Comparison of ENCODE assay signal across 19 cellular contexts in the genomic region with DNA sequence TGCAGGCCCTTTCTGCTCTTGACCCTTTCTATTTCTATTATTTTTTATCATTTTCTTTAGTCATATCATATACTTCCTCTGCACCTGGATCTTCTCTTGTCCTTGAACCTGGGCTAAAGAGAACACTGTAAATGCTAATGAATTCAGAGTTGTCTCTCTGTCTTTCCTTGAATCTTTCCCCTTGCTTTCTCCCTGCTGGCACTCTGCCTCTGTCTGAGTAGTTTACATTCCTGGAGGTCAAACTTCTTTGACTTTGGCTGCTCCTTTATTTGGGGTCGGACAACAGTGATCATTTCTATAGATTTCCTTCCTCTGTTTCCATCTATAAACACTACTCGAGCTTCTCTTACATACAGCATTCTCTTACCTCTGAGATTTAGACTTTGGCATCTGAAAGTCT. TPM values are rescaled to one million over a fixed set of nuclear protein-coding genes. Genes with fewer than 3 reads are reported as not detected.
DNase-seq lines count a peak whose midpoint lies in the region; ATAC-seq and TF ChIP-seq lines count a peak whose summit lies in the region.
"Had no signal": no experiment of that assay in that cellular context is flagged by ENCODE, and none has a peak within 500 bp of the region (broad histone marks: within the 10 kb centered on the region; RNA-seq: fewer than 3 reads in every experiment).

No MANE protein-coding gene starts in this region.

- H3K9me3 Mint-ChIP-seq in H9, result no peaks in the 10 kb centered on the region
- H3K9me3 Mint-ChIP-seq in WTC11, result no peaks in the 10 kb centered on the region

- H2AK5ac ChIP-seq in H9 (ENCODE audit: insufficient read length, low read length) (no peak overlapping the region), mesendoderm (ENCODE audit: low read length) (no peak overlapping the region)

- peak overlapping the region; percentile 93 for H3K27ac ChIP-seq in H9 (ENCODE audit: insufficient read length, low read depth, low read length)
- peak overlapping the region; percentile 51 for H3K27ac ChIP-seq in iPS DF 6.9 (ENCODE audit: low read length)
- H3K27ac ChIP-seq in mesendoderm (ENCODE audit: low read depth, low read length), result no peak overlapping the region
- H3K27ac ChIP-seq: BLaER1, GM23248, HL-60 had no signal

- H2BK15ac ChIP-seq in H9 (ENCODE audit: low read depth, low read length) (no peak overlapping the region), mesendoderm (replicated peaks; ENCODE audit: low read depth) (no peak overlapping the region)

- H3K36me3 ChIP-seq in iPS DF 6.9 (ENCODE audit: control insufficient read depth, insufficient read depth, low read length) (no peaks in the 10 kb centered on the region), mesendoderm (ENCODE audit: control insufficient read depth, insufficient read depth, low read length) (no peaks in the 10 kb centered on the region)
- H3K36me3 ChIP-seq: BLaER1, HAP-1 had no signal

- peaks cover 66 to 68% of the 10 kb centered on the region in 2 experiments for H3K4me1 Mint-ChIP-seq in H9
- peaks cover 81% of the 10 kb centered on the region for H3K4me1 Mint-ChIP-seq in WTC11
- H3K4me1 Mint-ChIP-seq: CD8-positive, alpha-beta memory T cell; IgD-negative memory B cell had no signal

- H3K9ac ChIP-seq in H9 (ENCODE audit: extremely low read depth, insufficient read length, low read length) (no peak overlapping the region), mesendoderm (ENCODE audit: low read length) (no peak overlapping the region)
- H3K9ac ChIP-seq: BLaER1, GM23248 had no signal

- H3K79me1 ChIP-seq in H9 (ENCODE audit: insufficient read depth, low read depth, low read length, poor library complexity, severe bottlenecking) (no peaks in the 10 kb centered on the region), mesendoderm (ENCODE audit: low read length) (no peaks in the 10 kb centered on the region)

- POLR2A ChIA-PET in WTC11 (lab: Charles Lee), result no interaction called here

- H3K27ac Mint-ChIP-seq in H9, result peak overlapping the region; percentile 0 to 99 (median 93)
- peak overlapping the region; percentile 93 for H3K27ac Mint-ChIP-seq in WTC11
- H3K27ac Mint-ChIP-seq: IgD-negative memory B cell had no signal

- TF ChIP-seq CTCF in H9 (conservative IDR thresholded peaks at IDR 0.05) (no peak), WTC11 (IDR thresholded peaks at IDR 0.05) (no peak)

- no CpG with 5 or more reads among the region's 2 CpGs for WGBS in H9 (ENCODE audit: extremely low coverage, insufficient read length, low lambda C conversion rate)
- WGBS in iPS DF 6.9 (ENCODE audit: insufficient coverage, insufficient read length), result no CpG with 5 or more reads among the region's 2 CpGs
- no CpG with 5 or more reads among the region's 2 CpGs for WGBS in mesendoderm (ENCODE audit: extremely low coverage, insufficient coverage, low lambda C conversion rate)

- no peak overlapping the region for H2AFZ ChIP-seq in H9 (ENCODE audit: low read length)
- H2AFZ ChIP-seq: GM23248 had no signal

- CTCF ChIA-PET in WTC11 (lab: Charles Lee), result no interaction called here

- ATAC-seq in WTC11, result peak; percentile 57
- no peak for ATAC-seq in GM18907 (IDR thresholded peaks at IDR 0.05; ENCODE audit: unreplicated experiment)
- ATAC-seq in GM21576 (IDR thresholded peaks at IDR 0.05; ENCODE audit: unreplicated experiment), result no peak

- DNase-seq in H9 (no peak), WTC11 (ENCODE audit: low spot score) (no peak), iPS DF 6.9 (ENCODE audit: low read depth, low spot score) (no peak), mesendoderm (peak; percentile 27), T-helper 9 cell (no peak), OCI-M1 (lab: John Stamatoyannopoulos, UW) (no peak)
- DNase-seq: 8988T; AML-193; Caco-2; CD8-positive, alpha-beta memory T cell; DND-41; GDM1; GM23248 had no signal

- H3K4ac ChIP-seq in H9 (ENCODE audit: low read depth, low read length), result no peak overlapping the region
- no peak overlapping the region for H3K4ac ChIP-seq in mesendoderm (ENCODE audit: low read depth, low read length)

- H3K27me3 ChIP-seq in H9 (ENCODE audit: insufficient read depth, low read length) (no peaks in the 10 kb centered on the region), iPS DF 6.9 (ENCODE audit: control insufficient read depth, insufficient read depth, low read length) (no peaks in the 10 kb centered on the region), mesendoderm (ENCODE audit: insufficient read depth, low read length, poor library complexity) (no peaks in the 10 kb centered on the region)
- H3K27me3 ChIP-seq: BLaER1 had no signal

- no peaks in the 10 kb centered on the region for H3K23me2 ChIP-seq in H9 (ENCODE audit: insufficient read length, low read depth, low read length, poor library complexity, severe bottlenecking)

- H2BK12ac ChIP-seq in H9 (ENCODE audit: insufficient read length, low read depth, low read length), result no peak overlapping the region

- no peaks in the 10 kb centered on the region for H3K27me3 Mint-ChIP-seq in H9 (ENCODE audit: low read depth)
- no peaks in the 10 kb centered on the region for H3K27me3 Mint-ChIP-seq in WTC11 (ENCODE audit: low read depth)
- H3K27me3 Mint-ChIP-seq: CD8-positive, alpha-beta memory T cell; IgD-negative memory B cell had no signal

- no peak overlapping the region for H2BK20ac ChIP-seq in H9 (ENCODE audit: low read depth, low read length, poor library complexity, severe bottlenecking)

- H4K20me1 ChIP-seq in H9 (ENCODE audit: control insufficient read depth, insufficient read depth, insufficient read length), result no peaks in the 10 kb centered on the region
- H4K20me1 ChIP-seq: BLaER1 had no signal

- H3K4me2 ChIP-seq in H9 (ENCODE audit: insufficient read depth, insufficient read length, low read length), result no peak overlapping the region
- H3K4me2 ChIP-seq in mesendoderm (ENCODE audit: low read length), result no peak overlapping the region
- H3K4me2 ChIP-seq: BLaER1 had no signal

- H3K9me3 ChIP-seq in H9 (ENCODE audit: control insufficient read depth, low read depth, low read length), result no peaks in the 10 kb centered on the region
- no peaks in the 10 kb centered on the region for H3K9me3 ChIP-seq in iPS DF 6.9 (ENCODE audit: control insufficient read depth, insufficient read depth, low read length)
- H3K9me3 ChIP-seq: BLaER1, Caco-2, HAP-1 had no signal

- no peaks in the 10 kb centered on the region for H3K79me2 ChIP-seq in H9 (ENCODE audit: insufficient read depth, low read length)
- no peaks in the 10 kb centered on the region for H3K79me2 ChIP-seq in mesendoderm (ENCODE audit: control insufficient read depth, insufficient read depth, low read length)

- H3K56ac ChIP-seq in H9 (ENCODE audit: insufficient read length, low read depth, low read length) (no peak overlapping the region), mesendoderm (ENCODE audit: low read length) (no peak overlapping the region)

- no peaks in the 10 kb centered on the region; a peak in 1 of 7 replicates for H3K36me3 Mint-ChIP-seq in H9 (ENCODE audit: insufficient read depth in 1 of 3, low read depth in 3 of 3)
- no peaks in the 10 kb centered on the region for H3K36me3 Mint-ChIP-seq in WTC11
- H3K36me3 Mint-ChIP-seq: CD8-positive, alpha-beta memory T cell had no signal

- no peak overlapping the region for H2BK120ac ChIP-seq in H9 (ENCODE audit: low read depth, low read length, poor library complexity, severe bottlenecking)
- H2BK120ac ChIP-seq in mesendoderm (ENCODE audit: low read depth, low read length), result no peak overlapping the region

- H3K4me3 Mint-ChIP-seq in H9 (peak overlapping the region in 1 of 2 experiments; percentile 19; a peak in 2 of 5 replicates), WTC11 (peak overlapping the region; percentile 20; the same call in 1 of the 2 replicates)
- H3K4me3 Mint-ChIP-seq: CD8-positive, alpha-beta memory T cell; IgD-negative memory B cell had no signal

- H3K18ac ChIP-seq in H9 (ENCODE audit: insufficient read length, low read depth, low read length) (no peak overlapping the region), mesendoderm (ENCODE audit: low read length) (no peak overlapping the region)

- H4K5ac ChIP-seq in H9 (ENCODE audit: insufficient read length, low read depth, low read length) (no peak overlapping the region), mesendoderm (ENCODE audit: low read length) (no peak overlapping the region)

- H4K91ac ChIP-seq in H9 (ENCODE audit: insufficient read length, low read depth, low read length), result no peak overlapping the region

- no peak overlapping the region for H3K14ac ChIP-seq in H9 (ENCODE audit: insufficient read depth, low read length)

- H3K4me3 ChIP-seq in iPS DF 6.9 (ENCODE audit: low read length) (no peak overlapping the region), mesendoderm (ENCODE audit: low read length) (no peak overlapping the region)
- H3K4me3 ChIP-seq: BLaER1, GM23248, HAP-1 had no signal

- H3T11ph ChIP-seq in H9 (ENCODE audit: low read length), result no peak overlapping the region

- no peak overlapping the region for H2BK5ac ChIP-seq in H9 (ENCODE audit: insufficient read length, low read length)
- no peak overlapping the region for H2BK5ac ChIP-seq in mesendoderm (ENCODE audit: low read length)

- H3K4me1 ChIP-seq in H9 (ENCODE audit: insufficient read depth, low read length), result peaks cover 10% of the 10 kb centered on the region; the same call in 1 of the 2 replicates
- H3K4me1 ChIP-seq in iPS DF 6.9 (ENCODE audit: control insufficient read depth, insufficient read depth, low read length), result peaks cover 4% of the 10 kb centered on the region; the same call in 1 of the 2 replicates
- no peaks in the 10 kb centered on the region for H3K4me1 ChIP-seq in mesendoderm (ENCODE audit: control insufficient read depth, low read depth, low read length)
- H3K4me1 ChIP-seq: BLaER1, Caco-2 had no signal

- no peak overlapping the region for H4K8ac ChIP-seq in H9 (replicated peaks; ENCODE audit: insufficient read length, low read depth, low read length)
- H4K8ac ChIP-seq in mesendoderm (ENCODE audit: low read depth, low read length), result no peak overlapping the region

- H3K23ac ChIP-seq in H9 (ENCODE audit: insufficient read length, low read depth, low read length) (no peak overlapping the region), mesendoderm (ENCODE audit: low read length) (no peak overlapping the region)

TF ChIP-seq in WTC11, 78 proteins besides CTCF, POLR2A, EP300 and RAD21 (continues in another document):
- TF ChIP-seq SMAD4 (CRISPR knock-in tag; IDR thresholded peaks at IDR 0.05), result no peak
- no peak for TF ChIP-seq ZNF219 (CRISPR knock-in tag; IDR thresholded peaks at IDR 0.05; ENCODE audit: borderline replicate concordance)
- TF ChIP-seq ZNF317 (CRISPR knock-in tag; IDR thresholded peaks at IDR 0.05; ENCODE audit: borderline replicate concordance, low read depth), result no peak
- no peak for TF ChIP-seq ZNF263 (CRISPR knock-in tag; IDR thresholded peaks at IDR 0.05; ENCODE audit: low read depth)
- TF ChIP-seq ETV6 (CRISPR knock-in tag; IDR thresholded peaks at IDR 0.05), result no peak

RNA-seq across cellular contexts. Expression of a gene that starts 47.1 kb away (rescaled TPM):
- total RNA-seq in H9 (2021) (not detected in 2 replicates), WTC11 (2021) (not detected in 3 replicates)
- polyA plus RNA-seq in mesendoderm (2013, experiment 1 of 2), result not detected
- 0.06 TPM for polyA plus RNA-seq in mesendoderm (2013, experiment 2 of 2)
- total RNA-seq: Caco-2; CD8-positive, alpha-beta memory T cell; GM23248 had no signal
- polyA plus RNA-seq: CD8-positive, alpha-beta memory T cell; GM23248; IgD-negative memory B cell had no signal
